In the genomic region with DNA sequence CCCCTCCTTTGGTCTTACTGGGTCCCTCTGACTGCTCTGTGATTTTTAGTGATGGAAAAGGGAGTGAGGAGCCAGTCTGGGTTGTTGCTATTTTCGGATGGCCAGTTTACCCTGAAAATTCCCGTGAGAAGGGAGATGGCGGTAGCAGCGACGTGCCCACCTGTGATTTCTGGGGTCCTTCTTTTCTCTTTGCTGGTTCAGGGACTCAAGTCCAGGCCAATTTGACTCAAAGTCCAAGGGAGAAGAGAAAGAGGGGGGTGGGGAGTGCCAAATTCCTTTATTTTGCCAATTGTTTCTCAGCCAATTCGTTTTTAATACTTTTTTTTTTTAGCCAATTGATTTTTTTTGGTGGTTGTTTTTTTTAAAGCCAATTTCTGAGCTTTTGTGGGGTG, we compare ENCODE assay signal across 25 cellular contexts. TPM values are rescaled to one million over a fixed set of nuclear protein-coding genes. Genes with fewer than 3 reads are reported as not detected.
DNase-seq lines count a peak whose midpoint lies in the region; ATAC-seq, FAIRE-seq and TF ChIP-seq lines count a peak whose summit lies in the region.
"Had no signal": no experiment of that assay in that cellular context is flagged by ENCODE, and none has a peak within 500 bp of the region (broad histone marks: within the 10 kb centered on the region; RNA-seq: fewer than 3 reads in every experiment).

No MANE protein-coding gene starts in this region.

- TF ChIP-seq EP300 in HepG2 (IDR thresholded peaks at IDR 0.05; ENCODE audit: low read depth in 2 of 2, low read length in 2 of 2): no peak
- no peak for TF ChIP-seq EP300 in HepG2 (CRISPR knock-in tag; IDR thresholded peaks at IDR 0.05; ENCODE audit: borderline replicate concordance)

- H3K4me1 Mint-ChIP-seq in progenitor cell of endocrine pancreas (ENCODE audit: low read depth): peaks cover 5% of the 10 kb centered on the region
- H3K4me1 Mint-ChIP-seq: CD14-positive monocyte had no signal

- peaks cover 19% of the 10 kb centered on the region for H3K36me3 Mint-ChIP-seq in progenitor cell of endocrine pancreas (ENCODE audit: insufficient read depth)
- H3K36me3 Mint-ChIP-seq: CD14-positive monocyte; CD4-positive, alpha-beta memory T cell had no signal

- TF ChIP-seq POLR2A in HepG2 (IDR thresholded peaks at IDR 0.05; ENCODE audit: insufficient read depth in 1 of 2, low read depth in 2 of 2, low read length in 2 of 2): no peak
- no peak for TF ChIP-seq POLR2A in right lobe of liver (IDR thresholded peaks at IDR 0.05)

- TF ChIP-seq RAD21 in HepG2 (CRISPR knock-in tag; IDR thresholded peaks at IDR 0.05): no peak
- no peak for TF ChIP-seq RAD21 in liver (IDR thresholded peaks at IDR 0.05)

- H3K4me1 ChIP-seq in HepG2 (ENCODE audit: insufficient read depth, low read length) (peaks cover 28% of the 10 kb centered on the region), right lobe of liver (peaks cover 0 to 29% (median 5%) of the 10 kb centered on the region in 4 donors), liver (ENCODE audit: control insufficient read depth in 4 of 4, insufficient read depth in 4 of 4, low read length in 3 of 4) (peaks cover 5 to 45% (median 34%) of the 10 kb centered on the region in 4 donors)
- H3K4me1 ChIP-seq: HAP-1 had no signal

- H3K4me2 ChIP-seq in HepG2 (ENCODE audit: low read depth, low read length): no peak overlapping the region
- H3K4me2 ChIP-seq: A549, BLaER1 had no signal

- H3K27ac Mint-ChIP-seq in progenitor cell of endocrine pancreas: peak overlapping the region; percentile 70
- H3K27ac Mint-ChIP-seq: CD14-positive monocyte had no signal

- H4K20me1 ChIP-seq in HepG2 (ENCODE audit: insufficient read depth, low read length): peaks cover 66% of the 10 kb centered on the region

- H3K27me3 ChIP-seq in HepG2 (ENCODE audit: control insufficient read depth in 1 of 2, insufficient read depth in 2 of 2, low read length in 2 of 2): no peaks in the 10 kb centered on the region
- H3K27me3 ChIP-seq in right lobe of liver: no peaks in the 10 kb centered on the region
- H3K27me3 ChIP-seq in liver (ENCODE audit: control insufficient read depth in 4 of 4, insufficient read depth in 4 of 4, low read length in 3 of 4): no peaks in the 10 kb centered on the region

- FAIRE-seq in HepG2 (lab: Jason Lieb, UNC): no peak
- FAIRE-seq: A549, G401.6, K562 had no signal

- in situ Hi-C loops in HepG2 (cut with HindIII; ENCODE audit: extremely low pct_ligation_motif_present, low pct_unique_long_range_greater_than_20kb): no loop called here

- no peak overlapping the region for H2AFZ ChIP-seq in HepG2 (ENCODE audit: low read length)

- peak overlapping the region; percentile 5 for H3K4me3 Mint-ChIP-seq in progenitor cell of endocrine pancreas (ENCODE audit: low read depth)
- H3K4me3 Mint-ChIP-seq: CD4-positive, alpha-beta memory T cell had no signal

- ATAC-seq in HepG2 (no peak), right lobe of liver (no peak), GM18867 (IDR thresholded peaks at IDR 0.05; ENCODE audit: unreplicated experiment) (no peak), GM21528 (IDR thresholded peaks at IDR 0.05; ENCODE audit: low FRiP score, unreplicated experiment) (no peak)
- ATAC-seq: A549, K562 had no signal

- H3K27ac ChIP-seq in HepG2 (ENCODE audit: extremely low read length, insufficient read depth, low read length) (no peak overlapping the region), right lobe of liver (no peak overlapping the region), liver (ENCODE audit: low read depth in 1 of 2, low read length in 2 of 2) (no peak overlapping the region)
- H3K27ac ChIP-seq: 22Rv1, A549, BLaER1, HL-60 had no signal

- POLR2A ChIA-PET in HepG2 (lab: Yijun Ruan, JAX): interaction anchor here (1.9 kb wide), 1 partner anchor 142 kb away, joined by 6 read pairs; no protein-coding TSS in a partner anchor

- no peak overlapping the region for H3K4me3 ChIP-seq in HepG2 (replicated peaks in 1 of 3; ENCODE audit: insufficient read depth in 1 of 3, low read depth in 2 of 3, low read length in 3 of 3)
- no peak overlapping the region for H3K4me3 ChIP-seq in right lobe of liver
- no peak overlapping the region for H3K4me3 ChIP-seq in liver (ENCODE audit: low read depth in 1 of 3, low read length in 3 of 3)
- H3K4me3 ChIP-seq: A549, BLaER1, HAP-1, K562 had no signal

- H3K36me3 ChIP-seq in HepG2 (replicated peaks in 1 of 2; ENCODE audit: control insufficient read depth in 1 of 2, insufficient read depth in 2 of 2, low read length in 2 of 2) (peaks cover 24 to 47% of the 10 kb centered on the region in 2 experiments; a peak in 4 of 5 replicates), right lobe of liver (peaks cover 0 to 31% (median 14%) of the 10 kb centered on the region in 4 donors), liver (ENCODE audit: control insufficient read depth in 4 of 4, insufficient read depth in 3 of 4, low read depth in 1 of 4, low read length in 3 of 4) (peaks cover 5 to 30% (median 22%) of the 10 kb centered on the region in 4 donors)
- H3K36me3 ChIP-seq: BLaER1, HAP-1 had no signal

- H3K27me3 Mint-ChIP-seq in progenitor cell of endocrine pancreas: peaks cover 27% of the 10 kb centered on the region

- H3K9ac ChIP-seq in HepG2 (ENCODE audit: insufficient read depth, low read depth, low read length) (no peak overlapping the region), liver (ENCODE audit: low read depth in 1 of 2, low read length in 2 of 2) (no peak overlapping the region)
- H3K9ac ChIP-seq: BLaER1 had no signal

- no peak for DNase-seq in HepG2 (ENCODE audit: low spot score)
- DNase-seq in right lobe of liver: no peak
- no peak for DNase-seq in progenitor cell of endocrine pancreas (ENCODE audit: low spot score, unreplicated experiment)
- no peak for DNase-seq in NCI-H1092 (lab: John Stamatoyannopoulos, UW)
- DNase-seq in NCI-H82 (lab: John Stamatoyannopoulos, UW): no peak
- DNase-seq: AML-193; Calu3; CD4-positive, alpha-beta memory T cell; DMS53; DND-41; EL; GOT3; IMR-90 had no signal

- no peaks in the 10 kb centered on the region for H3K9me3 Mint-ChIP-seq in progenitor cell of endocrine pancreas (ENCODE audit: low read depth)

- WGBS in HepG2 (ENCODE audit: low lambda C conversion rate): 87% methylated on average over 6 of the region's 6 CpGs
- WGBS in right lobe of liver (ENCODE audit: insufficient coverage, low coverage, low lambda C conversion rate, missing lambda C conversion rate): 67% methylated on average over 5 of the region's 6 CpGs
- whole genome bisulfite sequencing in liver: 71% methylated on average over 6 of the region's 6 CpGs

- CTCF ChIA-PET in HepG2 (lab: Yijun Ruan, JAX; ENCODE audit: low intra/inter-chr PET ratio, low total read pairs): no interaction called here

- H3K79me2 ChIP-seq in HepG2 (ENCODE audit: insufficient read depth, low read length): peaks cover 11% of the 10 kb centered on the region

- TF ChIP-seq CTCF in HepG2 (CRISPR knock-in tag; IDR thresholded peaks at IDR 0.05) (no peak), right lobe of liver (IDR thresholded peaks at IDR 0.05) (no peak), liver (IDR thresholded peaks at IDR 0.05; ENCODE audit: low read depth, low read length, missing input control) (no peak), progenitor cell of endocrine pancreas (IDR thresholded peaks at IDR 0.05; ENCODE audit: unreplicated experiment) (no peak)

- intact Hi-C loops in HepG2 (cut with micrococcal nuclease; ENCODE audit: unreplicated experiment) (no loop called here), right lobe of liver (cut with DNase I) (no loop called here)

- BruUV-seq in HepG2 (replicated peaks; lab: Mats Ljungman, UMichigan): no TSS peak

- H3K9me3 ChIP-seq in HepG2 (ENCODE audit: low read length) (no peaks in the 10 kb centered on the region), right lobe of liver (no peaks in the 10 kb centered on the region), liver (ENCODE audit: control insufficient read depth in 4 of 4, low read length in 3 of 4) (no peaks in the 10 kb centered on the region)
- H3K9me3 ChIP-seq: A549, BLaER1, HAP-1 had no signal

RNA-seq across cellular contexts. Expression of gene IGF2, which starts 7.0 kb away (rescaled TPM):
- 79.1 and 138 TPM in 2 replicates for total RNA-seq in HepG2 (2016; rRNA removed; fragmentation: Illumina TruSeq; extraction: Trizol)
- total RNA-seq in HepG2 (2016; cell fraction: cytosol; rRNA removed; fragmentation: Illumina TruSeq; extraction: Trizol; ENCODE audit: low read depth): 150 and 154 TPM in 2 replicates
- total RNA-seq in HepG2 (2016; cell fraction: insoluble cytoplasmic fraction; rRNA removed; fragmentation: Illumina TruSeq; extraction: Trizol): 71.0 and 125 TPM in 2 replicates
- 362 and 363 TPM in 2 replicates for total RNA-seq in HepG2 (2016; cell fraction: membrane; rRNA removed; fragmentation: Illumina TruSeq; extraction: Trizol)
- total RNA-seq in HepG2 (2016; cell fraction: nucleus; rRNA removed; fragmentation: Illumina TruSeq; extraction: Trizol): 89.6 and 109 TPM in 2 replicates
- 254 and 379 TPM in 2 replicates for polyA plus RNA-seq in HepG2 (2011; rRNA removed)
- polyA plus RNA-seq in HepG2 (2011; cell fraction: cytosol; rRNA removed): 454 and 616 TPM in 2 replicates
- 839 and 1,149 TPM in 2 replicates for polyA plus RNA-seq in HepG2 (2011; cell fraction: nucleus; rRNA removed)
- 4,210 and 4,559 TPM in 2 replicates for polyA plus RNA-seq in HepG2 (2012)
- 341 and 387 TPM in 2 replicates for polyA plus RNA-seq in HepG2 (2016; cell fraction: cytosol; fragmentation: Illumina TruSeq; extraction: Trizol; ENCODE audit: low read depth)
- polyA plus RNA-seq in HepG2 (2016; cell fraction: insoluble cytoplasmic fraction; fragmentation: Illumina TruSeq; extraction: Trizol; ENCODE audit: low read depth): 1,191 and 1,950 TPM in 2 replicates
- polyA plus RNA-seq in HepG2 (2016; cell fraction: membrane; fragmentation: Illumina TruSeq; extraction: Trizol; ENCODE audit: low read depth): 1,798 and 2,413 TPM in 2 replicates
- polyA plus RNA-seq in HepG2 (2016; cell fraction: nucleus; fragmentation: Illumina TruSeq; extraction: Trizol; ENCODE audit: insufficient read depth, low read depth): 949 and 1,082 TPM in 2 replicates
- 0.19 and 781 TPM in 2 replicates for polyA minus RNA-seq in HepG2 (2011; rRNA and poly(A)+ RNA removed; ENCODE audit: low replicate concordance)
- 811 and 1,353 TPM in 2 replicates for polyA minus RNA-seq in HepG2 (2011; cell fraction: cytosol; rRNA and poly(A)+ RNA removed)
- 170 and 248 TPM in 2 replicates for polyA minus RNA-seq in HepG2 (2011; cell fraction: nucleus; rRNA and poly(A)+ RNA removed)
- 100 to 1,000 TPM in 5 of 6 experiments, 10 to 100 TPM in 1; 86.6 to 289 (median 177) TPM for total RNA-seq in right lobe of liver
- total RNA-seq in liver: 1,000 to 10,000 TPM in 1 of 2 donors, 10 to 100 TPM in 1; 70.5 to 1,440 TPM
- polyA plus RNA-seq in liver: 100 to 1,000 TPM; 125 to 259 TPM
- 4,678 and 5,100 TPM in 2 replicates for total RNA-seq in progenitor cell of endocrine pancreas
- total RNA-seq: CD4-positive, alpha-beta memory T cell had no signal
- polyA plus RNA-seq: CD14-positive monocyte; CD4-positive, alpha-beta memory T cell; K562 had no signal

RNA-seq across cellular contexts. Expression of gene INS, which starts 28.8 kb away (rescaled TPM):
- total RNA-seq in HepG2 (2016; rRNA removed; fragmentation: Illumina TruSeq; extraction: Trizol): not detected in 2 replicates
- total RNA-seq in HepG2 (2016; cell fraction: cytosol; rRNA removed; fragmentation: Illumina TruSeq; extraction: Trizol; ENCODE audit: low read depth): not detected in 2 replicates
- not detected in 2 replicates for total RNA-seq in HepG2 (2016; cell fraction: insoluble cytoplasmic fraction; rRNA removed; fragmentation: Illumina TruSeq; extraction: Trizol)
- total RNA-seq in HepG2 (2016; cell fraction: membrane; rRNA removed; fragmentation: Illumina TruSeq; extraction: Trizol): not detected in 2 replicates
- not detected in 2 replicates for total RNA-seq in HepG2 (2016; cell fraction: nucleus; rRNA removed; fragmentation: Illumina TruSeq; extraction: Trizol)
- polyA plus RNA-seq in HepG2 (2011; rRNA removed): not detected in 2 replicates
- polyA plus RNA-seq in HepG2 (2011; cell fraction: cytosol; rRNA removed): not detected in 2 replicates
- polyA plus RNA-seq in HepG2 (2011; cell fraction: nucleus; rRNA removed): not detected in 2 replicates
- not detected in 2 replicates for polyA plus RNA-seq in HepG2 (2012)
- not detected in 2 replicates for polyA plus RNA-seq in HepG2 (2016; cell fraction: cytosol; fragmentation: Illumina TruSeq; extraction: Trizol; ENCODE audit: low read depth)
- polyA plus RNA-seq in HepG2 (2016; cell fraction: insoluble cytoplasmic fraction; fragmentation: Illumina TruSeq; extraction: Trizol; ENCODE audit: low read depth): not detected in 2 replicates
- polyA plus RNA-seq in HepG2 (2016; cell fraction: membrane; fragmentation: Illumina TruSeq; extraction: Trizol; ENCODE audit: low read depth): not detected in 2 replicates
- not detected in 2 replicates for polyA plus RNA-seq in HepG2 (2016; cell fraction: nucleus; fragmentation: Illumina TruSeq; extraction: Trizol; ENCODE audit: insufficient read depth, low read depth)
- not detected in 2 replicates for polyA minus RNA-seq in HepG2 (2011; rRNA and poly(A)+ RNA removed; ENCODE audit: low replicate concordance)
- polyA minus RNA-seq in HepG2 (2011; cell fraction: cytosol; rRNA and poly(A)+ RNA removed): not detected in 2 replicates
- polyA minus RNA-seq in HepG2 (2011; cell fraction: nucleus; rRNA and poly(A)+ RNA removed): not detected in 2 replicates
- not detected for total RNA-seq in right lobe of liver
- total RNA-seq in liver: under 1 TPM in 1 of 2 donors, not detected in 1; 0.37 TPM
- polyA plus RNA-seq in liver: under 1 TPM in 1 of 2 donors, not detected in 1; 0.16 TPM
- total RNA-seq in progenitor cell of endocrine pancreas: 68.7 and 75.2 TPM in 2 replicates
- total RNA-seq: Calu3; CD4-positive, alpha-beta memory T cell; HT1080; IMR-90; K562 had no signal
- polyA plus RNA-seq: A549; CD14-positive monocyte; CD4-positive, alpha-beta memory T cell; IMR-90; K562 had no signal

RNA-seq across cellular contexts. Expression of gene TH, which starts 39.4 kb away (rescaled TPM):
- not detected in 2 replicates for total RNA-seq in HepG2 (2016; rRNA removed; fragmentation: Illumina TruSeq; extraction: Trizol)
- total RNA-seq in HepG2 (2016; cell fraction: cytosol; rRNA removed; fragmentation: Illumina TruSeq; extraction: Trizol; ENCODE audit: low read depth): not detected in 2 replicates
- total RNA-seq in HepG2 (2016; cell fraction: insoluble cytoplasmic fraction; rRNA removed; fragmentation: Illumina TruSeq; extraction: Trizol): not detected in 2 replicates
- total RNA-seq in HepG2 (2016; cell fraction: membrane; rRNA removed; fragmentation: Illumina TruSeq; extraction: Trizol): not detected in 2 replicates
- total RNA-seq in HepG2 (2016; cell fraction: nucleus; rRNA removed; fragmentation: Illumina TruSeq; extraction: Trizol): not detected in 2 replicates
- polyA plus RNA-seq in HepG2 (2011; rRNA removed): 0.36 and 0.42 TPM in 2 replicates
- polyA plus RNA-seq in HepG2 (2011; cell fraction: cytosol; rRNA removed): 0.08 and 0.15 TPM in 2 replicates
- polyA plus RNA-seq in HepG2 (2011; cell fraction: nucleus; rRNA removed): 3.1 and 4.3 TPM in 2 replicates
- polyA plus RNA-seq in HepG2 (2012): not detected in 2 replicates
- not detected in 2 replicates for polyA plus RNA-seq in HepG2 (2016; cell fraction: cytosol; fragmentation: Illumina TruSeq; extraction: Trizol; ENCODE audit: low read depth)
- polyA plus RNA-seq in HepG2 (2016; cell fraction: insoluble cytoplasmic fraction; fragmentation: Illumina TruSeq; extraction: Trizol; ENCODE audit: low read depth): not detected in 2 replicates
- not detected in 2 replicates for polyA plus RNA-seq in HepG2 (2016; cell fraction: membrane; fragmentation: Illumina TruSeq; extraction: Trizol; ENCODE audit: low read depth)
- not detected in 2 replicates for polyA plus RNA-seq in HepG2 (2016; cell fraction: nucleus; fragmentation: Illumina TruSeq; extraction: Trizol; ENCODE audit: insufficient read depth, low read depth)
- polyA minus RNA-seq in HepG2 (2011; rRNA and poly(A)+ RNA removed; ENCODE audit: low replicate concordance): not detected in 2 replicates
- not detected in 2 replicates for polyA minus RNA-seq in HepG2 (2011; cell fraction: cytosol; rRNA and poly(A)+ RNA removed)
- not detected in 2 replicates for polyA minus RNA-seq in HepG2 (2011; cell fraction: nucleus; rRNA and poly(A)+ RNA removed)
- under 1 TPM in 2 of 6 experiments, not detected in 4; 0.51 to 0.64 TPM for total RNA-seq in right lobe of liver
- not detected for total RNA-seq in liver
- polyA plus RNA-seq in liver: under 1 TPM; 0.13 to 0.24 TPM
- total RNA-seq in progenitor cell of endocrine pancreas: 0.53 and 1.1 TPM in 2 replicates
- total RNA-seq: Calu3; CD4-positive, alpha-beta memory T cell; HT1080; IMR-90; K562 had no signal
- polyA plus RNA-seq: A549; CD14-positive monocyte; CD4-positive, alpha-beta memory T cell; K562 had no signal

Comparison
In these comparisons a context has a peak if more than half of its experiments do, and no peak if none do; other contexts are left out.
1. RNA of gene INS, which starts 28.8 kb away (total RNA-seq): 68.7 to 75.2 TPM in progenitor cell of endocrine pancreas; 0.37 TPM in liver, not detected in HepG2 and not detected in right lobe of liver; every median in the first group is over 10 times any median in the second.